18 cellular contexts compared by ENCODE assay signal in the genomic region with DNA sequence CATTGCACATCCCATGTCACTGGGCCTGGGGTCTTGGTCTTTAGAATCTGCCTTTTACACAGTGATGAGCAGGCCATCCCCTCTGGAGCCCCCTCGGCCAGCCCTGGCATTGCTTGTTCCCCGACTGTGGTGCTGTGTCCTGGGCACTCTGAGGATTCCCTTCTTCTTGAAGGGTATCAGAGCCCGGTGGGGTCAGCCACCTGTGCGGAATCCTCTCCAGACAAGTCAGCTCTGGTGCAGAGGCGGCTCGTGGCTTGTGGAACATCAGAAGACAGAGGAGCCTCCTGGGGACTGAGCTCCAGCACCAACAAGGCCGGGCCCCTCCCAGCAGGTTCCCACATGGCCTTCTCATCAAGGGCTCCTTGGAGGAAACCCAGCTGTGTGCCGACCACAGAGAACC. TPM values are rescaled to one million over a fixed set of nuclear protein-coding genes. Genes with fewer than 3 reads are reported as not detected.
DNase-seq lines count a peak whose midpoint lies in the region; ATAC-seq lines count a peak whose summit lies in the region.
"Had no signal": no experiment of that assay in that cellular context is flagged by ENCODE, and none has a peak within 500 bp of the region (broad histone marks: within the 10 kb centered on the region; RNA-seq: fewer than 3 reads in every experiment).

No MANE protein-coding gene starts in this region.

- no peak overlapping the region for H4K8ac ChIP-seq in mesendoderm (ENCODE audit: low read depth, low read length)

- H4K5ac ChIP-seq in mesendoderm (ENCODE audit: low read length): no peak overlapping the region

- H3K27ac ChIP-seq in BLaER1: no peak overlapping the region
- no peak overlapping the region for H3K27ac ChIP-seq in Karpas-422 (ENCODE audit: low read length)
- H3K27ac ChIP-seq in mesendoderm (ENCODE audit: low read depth, low read length): no peak overlapping the region

- peaks cover 28% of the 10 kb centered on the region for H3K4me1 ChIP-seq in BLaER1
- peaks cover 15% of the 10 kb centered on the region for H3K4me1 ChIP-seq in Karpas-422 (ENCODE audit: low read length)
- no peaks in the 10 kb centered on the region for H3K4me1 ChIP-seq in mesendoderm (ENCODE audit: control insufficient read depth, low read depth, low read length)
- H3K4me1 ChIP-seq: Caco-2 had no signal

- intact Hi-C loops in posterior vena cava (cut with DNase I): no loop called here
- intact Hi-C loops in activated T-helper 1 cell treated with anti-CD3 and anti-CD28 coated beads, Interleukin-12 subunit alpha, Interleukin-12 subunit beta, Interleukin-2, Interleukin-4 antibody, amounts not matched to agents 30 ng/mL and 10 ng/mL and 1 ng/mL, durations not matched to agents 14 hours and 24 hours and 36 hours (cut with micrococcal nuclease): no loop called here

- no peak overlapping the region for H2BK120ac ChIP-seq in mesendoderm (ENCODE audit: low read depth, low read length)

- H3K23ac ChIP-seq in mesendoderm (ENCODE audit: low read length): no peak overlapping the region

- no peaks in the 10 kb centered on the region for H3K79me2 ChIP-seq in Karpas-422 (ENCODE audit: low read length)
- H3K79me2 ChIP-seq in mesendoderm (ENCODE audit: control insufficient read depth, insufficient read depth, low read length): no peaks in the 10 kb centered on the region

- no peaks in the 10 kb centered on the region for H3K9me3 ChIP-seq in BLaER1
- no peaks in the 10 kb centered on the region for H3K9me3 ChIP-seq in Karpas-422 (ENCODE audit: low read length)
- H3K9me3 ChIP-seq: Caco-2 had no signal

- no peak overlapping the region for H2BK5ac ChIP-seq in mesendoderm (ENCODE audit: low read length)

- H3K4me3 ChIP-seq in BLaER1 (no peak overlapping the region), Karpas-422 (ENCODE audit: low read length) (no peak overlapping the region), mesendoderm (ENCODE audit: low read length) (no peak overlapping the region)

- H3K9ac ChIP-seq in BLaER1 (no peak overlapping the region), Karpas-422 (ENCODE audit: low read length) (no peak overlapping the region), mesendoderm (ENCODE audit: low read length) (no peak overlapping the region)

- H3K4ac ChIP-seq in mesendoderm (ENCODE audit: low read depth, low read length): no peak overlapping the region

- peaks cover 9% of the 10 kb centered on the region; the same call in 1 of the 2 replicates for H4K20me1 ChIP-seq in BLaER1
- H4K20me1 ChIP-seq in Karpas-422 (ENCODE audit: insufficient read depth, low read depth, low read length): no peaks in the 10 kb centered on the region

- no peak overlapping the region for H3K4me3 Mint-ChIP-seq in activated T-helper 1 cell treated with anti-CD3 and anti-CD28 coated beads, Interleukin-12 subunit alpha, Interleukin-12 subunit beta, Interleukin-2, Interleukin-4 antibody, amounts not matched to agents 30 ng/mL and 10 ng/mL and 1 ng/mL, durations not matched to agents 14 hours and 24 hours and 36 hours
- H3K4me3 Mint-ChIP-seq: CD4-positive, alpha-beta T cell; H9 had no signal

- no peaks in the 10 kb centered on the region for H3K27me3 Mint-ChIP-seq in activated T-helper 1 cell treated with anti-CD3 and anti-CD28 coated beads, Interleukin-12 subunit alpha, Interleukin-12 subunit beta, Interleukin-2, Interleukin-4 antibody, amounts not matched to agents 30 ng/mL and 10 ng/mL and 1 ng/mL, durations not matched to agents 14 hours and 24 hours and 36 hours (ENCODE audit: insufficient read depth)

- no peaks in the 10 kb centered on the region for H3K36me3 Mint-ChIP-seq in activated T-helper 1 cell treated with anti-CD3 and anti-CD28 coated beads, Interleukin-12 subunit alpha, Interleukin-12 subunit beta, Interleukin-2, Interleukin-4 antibody, amounts not matched to agents 30 ng/mL and 10 ng/mL and 1 ng/mL, durations not matched to agents 14 hours and 24 hours and 36 hours (ENCODE audit: low read depth)

- no peaks in the 10 kb centered on the region for H3K9me3 Mint-ChIP-seq in activated T-helper 1 cell treated with anti-CD3 and anti-CD28 coated beads, Interleukin-12 subunit alpha, Interleukin-12 subunit beta, Interleukin-2, Interleukin-4 antibody, amounts not matched to agents 30 ng/mL and 10 ng/mL and 1 ng/mL, durations not matched to agents 14 hours and 24 hours and 36 hours
- H3K9me3 Mint-ChIP-seq: CD4-positive, alpha-beta T cell had no signal

- H2AFZ ChIP-seq in Karpas-422 (ENCODE audit: low read length): no peak overlapping the region

- H3K4me1 Mint-ChIP-seq in activated T-helper 1 cell treated with anti-CD3 and anti-CD28 coated beads, Interleukin-12 subunit alpha, Interleukin-12 subunit beta, Interleukin-2, Interleukin-4 antibody, amounts not matched to agents 30 ng/mL and 10 ng/mL and 1 ng/mL, durations not matched to agents 14 hours and 24 hours and 36 hours (ENCODE audit: low read depth): no peaks in the 10 kb centered on the region

- no peak for DNase-seq in Karpas-422
- no peak for DNase-seq in mesendoderm
- peak; percentile 59 for DNase-seq in posterior vena cava (ENCODE audit: low spot score)
- no peak for DNase-seq in activated T-helper 1 cell treated with anti-CD3 and anti-CD28 coated beads, Interleukin-12 subunit alpha, Interleukin-12 subunit beta, Interleukin-2, Interleukin-4 antibody, amounts not matched to agents 30 ng/mL and 10 ng/mL and 1 ng/mL, durations not matched to agents 14 hours and 24 hours and 36 hours (ENCODE audit: low spot score)
- no peak for DNase-seq in DMS153 treated with DMSO at 0.1 percent for 48 hours (lab: John Stamatoyannopoulos, UW; ENCODE audit: unreplicated experiment)
- DNase-seq in NCI-H2107 treated with DMSO at 0.1 percent for 48 hours (lab: John Stamatoyannopoulos, UW; ENCODE audit: unreplicated experiment): no peak
- DNase-seq: 8988T; C1 segment of cervical spinal cord; Caco-2; CD4-positive, alpha-beta T cell; DMS79; GDM1; H9; IMR-90 had no signal

- no peaks in the 10 kb centered on the region for H3K79me1 ChIP-seq in mesendoderm (ENCODE audit: low read length)

- H3K27ac Mint-ChIP-seq in activated T-helper 1 cell treated with anti-CD3 and anti-CD28 coated beads, Interleukin-12 subunit alpha, Interleukin-12 subunit beta, Interleukin-2, Interleukin-4 antibody, amounts not matched to agents 30 ng/mL and 10 ng/mL and 1 ng/mL, durations not matched to agents 14 hours and 24 hours and 36 hours: no peak overlapping the region
- H3K27ac Mint-ChIP-seq: CD4-positive, alpha-beta T cell; H9 had no signal

- H3K18ac ChIP-seq in mesendoderm (ENCODE audit: low read length): no peak overlapping the region

- no peaks in the 10 kb centered on the region for H3K36me3 ChIP-seq in BLaER1
- H3K36me3 ChIP-seq in Karpas-422 (ENCODE audit: insufficient read depth, low read length): no peaks in the 10 kb centered on the region
- no peaks in the 10 kb centered on the region for H3K36me3 ChIP-seq in mesendoderm (ENCODE audit: control insufficient read depth, insufficient read depth, low read length)

- no peaks in the 10 kb centered on the region for H3K9me2 ChIP-seq in Karpas-422 (replicated peaks; ENCODE audit: insufficient read depth, low read length)

- H2BK15ac ChIP-seq in mesendoderm (replicated peaks; ENCODE audit: low read depth): no peak overlapping the region

- peak overlapping the region; percentile 78 for H3K4me2 ChIP-seq in BLaER1
- H3K4me2 ChIP-seq in Karpas-422 (ENCODE audit: low read depth, low read length, poor library complexity, severe bottlenecking): peak overlapping the region; percentile 30
- H3K4me2 ChIP-seq in mesendoderm (ENCODE audit: low read length): no peak overlapping the region

- H3K56ac ChIP-seq in mesendoderm (ENCODE audit: low read length): peak overlapping the region; percentile 3

- no peaks in the 10 kb centered on the region for H3K27me3 ChIP-seq in BLaER1
- H3K27me3 ChIP-seq in Karpas-422 (ENCODE audit: low read length): no peaks in the 10 kb centered on the region
- no peaks in the 10 kb centered on the region for H3K27me3 ChIP-seq in mesendoderm (ENCODE audit: insufficient read depth, low read length, poor library complexity)

- no peak overlapping the region for H2AK5ac ChIP-seq in mesendoderm (ENCODE audit: low read length)

- WGBS in mesendoderm (ENCODE audit: extremely low coverage, insufficient coverage, low lambda C conversion rate): no CpG with 5 or more reads among the region's 8 CpGs

- ATAC-seq in GM18867 (IDR thresholded peaks at IDR 0.05; ENCODE audit: unreplicated experiment): no peak

RNA-seq across cellular contexts. Expression of a gene that starts 57.9 kb away (rescaled TPM):
- total RNA-seq in Karpas-422 (2014; rRNA removed; shearing (Covaris generic); ENCODE audit: low replicate concordance): not detected in 2 replicates
- polyA plus RNA-seq in mesendoderm (2013, experiment 1 of 2): 1.8 TPM
- 2.2 TPM for polyA plus RNA-seq in mesendoderm (2013, experiment 2 of 2)
- total RNA-seq in posterior vena cava: under 1 TPM; 0.32 to 0.57 TPM
- not detected in 2 replicates for total RNA-seq in activated T-helper 1 cell treated with anti-CD3 and anti-CD28 coated beads, Interleukin-12 subunit alpha, Interleukin-12 subunit beta, Interleukin-2, Interleukin-4 antibody, amounts not matched to agents 30 ng/mL and 10 ng/mL and 1 ng/mL, durations not matched to agents 14 hours and 24 hours and 36 hours
- total RNA-seq: A673, Caco-2 had no signal
- polyA plus RNA-seq: AG04450 had no signal
